8 cellular contexts compared by ENCODE assay signal in genomic region chr13:109790951-109791605, GRCh38. TPM values are rescaled to one million over a fixed set of nuclear protein-coding genes. Genes with fewer than 3 reads are reported as not detected.
DNase-seq lines count a peak whose midpoint lies in the region; ATAC-seq and TF ChIP-seq lines count a peak whose summit lies in the region.

No MANE protein-coding gene starts in this region.

- H3K4me1 Mint-ChIP-seq in chondrocyte (ENCODE audit: low read depth) (peaks cover 34% of the 10 kb centered on the region), neural progenitor cell (peaks cover 8% of the 10 kb centered on the region)

- H3K4me2 ChIP-seq in neural progenitor cell, result no peak overlapping the region

- no peak overlapping the region for H3K4me3 ChIP-seq in neural progenitor cell

- in situ Hi-C loops in KBM-7 (cut with MboI; ENCODE audit: low pct_unique_long_range_greater_than_20kb, low sequenced_read_pairs), result no loop called here

- H3K36me3 Mint-ChIP-seq in chondrocyte (ENCODE audit: low read depth) (no peaks in the 10 kb centered on the region), neural progenitor cell (no peaks in the 10 kb centered on the region)

- no peaks in the 10 kb centered on the region for H3K36me3 ChIP-seq in neural progenitor cell

- H3K27ac ChIP-seq in neural progenitor cell, result no peak overlapping the region

- peak; percentile 65 for DNase-seq in DMS53 (lab: John Stamatoyannopoulos, UW)
- DNase-seq in KBM-7, result peak; percentile 83
- DNase-seq in chondrocyte (ENCODE audit: low spot score), result no peak
- peak; percentile 55 for DNase-seq in neural progenitor cell (ENCODE audit: low spot score)
- DNase-seq in mucosa of gallbladder (ENCODE audit: low spot score), result no peak

- peaks cover 14% of the 10 kb centered on the region for H3F3A ChIP-seq in neural progenitor cell (ENCODE audit: low read depth)

- H3K9me3 ChIP-seq in neural progenitor cell (ENCODE audit: low read depth), result no peaks in the 10 kb centered on the region

- H3K27ac Mint-ChIP-seq in chondrocyte (ENCODE audit: unreplicated experiment) (peak overlapping the region; percentile 80), neural progenitor cell (no peak overlapping the region)

- TF ChIP-seq CTCF in chondrocyte (IDR thresholded peaks at IDR 0.05) (peak; percentile 81), neural progenitor cell (IDR thresholded peaks at IDR 0.05) (peak; percentile 64)

- H3K9ac ChIP-seq in neural progenitor cell, result no peak overlapping the region

- H3K79me2 ChIP-seq in neural progenitor cell (ENCODE audit: low read depth), result no peaks in the 10 kb centered on the region

- H3K4me3 Mint-ChIP-seq in chondrocyte (ENCODE audit: unreplicated experiment) (no peak overlapping the region), neural progenitor cell (peak overlapping the region; percentile 3)

- no peaks in the 10 kb centered on the region for H3K27me3 Mint-ChIP-seq in chondrocyte (ENCODE audit: low read depth)
- no peaks in the 10 kb centered on the region for H3K27me3 Mint-ChIP-seq in neural progenitor cell (ENCODE audit: insufficient read depth, low read depth)

- no peaks in the 10 kb centered on the region for H4K20me1 ChIP-seq in neural progenitor cell (ENCODE audit: low read depth)

- H2AFZ ChIP-seq in neural progenitor cell (replicated peaks), result peak overlapping the region; percentile 73

- H3K4me1 ChIP-seq in neural progenitor cell, result peaks cover 8% of the 10 kb centered on the region

- no peaks in the 10 kb centered on the region for H3K9me3 Mint-ChIP-seq in chondrocyte (ENCODE audit: low read depth)
- H3K9me3 Mint-ChIP-seq in neural progenitor cell, result no peaks in the 10 kb centered on the region

- H3K27me3 ChIP-seq in neural progenitor cell, result peaks cover 12% of the 10 kb centered on the region

- ATAC-seq in HG03432 (IDR thresholded peaks at IDR 0.05; ENCODE audit: unreplicated experiment) (no peak), HG03460 (IDR thresholded peaks at IDR 0.05; ENCODE audit: unreplicated experiment) (no peak)

TF ChIP-seq in PFSK-1, 5 proteins besides CTCF, POLR2A, EP300 and RAD21:
- TF ChIP-seq FOXP2 (optimal IDR thresholded peaks at IDR 0.05; ENCODE audit: borderline replicate concordance, extremely low read depth, extremely low read length, insufficient read depth) (no peak), SIN3A (IDR thresholded peaks at IDR 0.05; ENCODE audit: borderline replicate concordance, insufficient read depth, low read length) (0 out of 2 replicates have a peak, but pooled peaks have one; percentile 20)

RNA-seq across cellular contexts. Expression of gene IRS2, which starts 4.7 kb away (rescaled TPM):
- 23.9 TPM for polyA plus RNA-seq in PFSK-1 (2012; ENCODE audit: insufficient read length, low read depth)
- 25.8 to 43.5 TPM (median 42.9 TPM) in 3 replicates for total RNA-seq in chondrocyte
- total RNA-seq in neural progenitor cell (ENCODE audit: low replicate concordance), result 4.2 and 7.2 TPM in 2 replicates
- total RNA-seq in mucosa of gallbladder, result 25.6 TPM

Comparison
In these comparisons a context has a peak if more than half of its experiments do, and no peak if none do; other contexts are left out.
1. DNase-seq: peak in DMS53 (single experiment), KBM-7 (single experiment) and neural progenitor cell (single experiment); none in chondrocyte (single experiment) and mucosa of gallbladder (single experiment).